24 cellular contexts compared by ENCODE assay signal in genomic region chr7:18133921-18134320, GRCh38.
"Had no signal": no experiment of that assay in that cellular context is flagged by ENCODE, and none has a peak within 500 bp of the region (broad histone marks: within the 10 kb centered on the region; RNA-seq: fewer than 3 reads in every experiment).

No MANE protein-coding gene starts in this region.

- H3K4me3 ChIP-seq: MG63 had no signal

- H3K27me3 ChIP-seq: MG63 had no signal

- H3K9me3 ChIP-seq: MG63, SK-N-SH had no signal

- DNase-seq: Karpas-422; KG1; MG63; NCI-H1092; NCI-H1105 treated with DMSO at 0.1 percent for 48 hours; NCI-H1417 treated with DMSO at 0.1 percent for 48 hours; NCI-H146; NCI-H1694 treated with DMSO at 0.1 percent for 48 hours; NCI-H1930; NCI-H2081; NCI-H2107; NCI-H345; NCI-H446 treated with DMSO at 0.1 percent for 48 hours; NCI-H510A treated with DMSO at 0.1 percent for 48 hours; NCI-H526; NCI-H748 treated with DMSO at 0.1 percent for 48 hours; NK-92 treated with Interleukin-12 subunit alpha and Interleukin-12 subunit beta, amount 100 ng/mL, for 24 hours; PC-3; SHP77; SK-N-SH; SW 1271; T-cell had no signal

- ATAC-seq: Panc1, PC-3, T-cell had no signal

- H3K36me3 ChIP-seq: MG63 had no signal

- H3K4me2 ChIP-seq: SK-N-SH had no signal

- H3K9ac ChIP-seq: SK-N-SH had no signal

- H3K27ac ChIP-seq: RWPE1 had no signal
